1 cellular context compared by ENCODE assay signal in the genomic region with DNA sequence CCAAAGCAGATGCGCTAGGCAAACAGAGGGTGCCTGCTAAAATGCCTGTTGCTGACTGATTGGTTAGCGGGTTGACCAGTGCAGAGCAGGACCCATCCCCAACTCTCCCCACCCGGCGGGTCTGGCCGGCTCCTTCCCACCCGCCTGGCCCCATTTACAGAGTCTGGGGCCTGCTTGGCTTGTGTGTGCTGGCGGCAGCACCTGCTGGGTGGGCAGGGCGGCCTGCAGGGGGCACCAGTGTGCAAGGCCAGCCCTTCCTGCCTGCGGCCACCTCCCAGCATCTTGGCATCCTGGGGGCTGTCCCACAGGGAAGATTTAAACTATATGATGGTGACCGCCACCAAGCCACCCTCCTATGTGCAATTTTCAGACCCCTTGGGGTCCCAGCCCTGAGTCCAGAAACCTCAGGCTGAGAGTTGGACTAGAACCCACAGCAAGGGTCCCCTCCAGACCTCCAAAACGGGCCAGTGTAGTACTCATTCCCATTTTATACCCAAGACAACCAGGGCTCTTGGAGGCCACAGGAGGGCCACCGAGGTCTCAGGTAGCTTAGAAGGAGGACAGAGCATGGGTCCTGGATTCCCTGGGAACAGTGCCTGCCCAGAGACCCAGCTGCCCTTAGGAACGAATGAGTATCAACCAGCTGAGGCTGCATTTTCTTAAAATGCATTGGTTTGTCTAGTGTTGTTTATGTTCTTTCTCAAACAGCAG.
TF ChIP-seq lines count a peak whose summit lies in the region.

No MANE protein-coding gene starts in this region.

TF ChIP-seq in GM12878, 131 proteins besides CTCF, POLR2A, EP300 and RAD21 (continued from another document):
- TF ChIP-seq, protein P1, sequence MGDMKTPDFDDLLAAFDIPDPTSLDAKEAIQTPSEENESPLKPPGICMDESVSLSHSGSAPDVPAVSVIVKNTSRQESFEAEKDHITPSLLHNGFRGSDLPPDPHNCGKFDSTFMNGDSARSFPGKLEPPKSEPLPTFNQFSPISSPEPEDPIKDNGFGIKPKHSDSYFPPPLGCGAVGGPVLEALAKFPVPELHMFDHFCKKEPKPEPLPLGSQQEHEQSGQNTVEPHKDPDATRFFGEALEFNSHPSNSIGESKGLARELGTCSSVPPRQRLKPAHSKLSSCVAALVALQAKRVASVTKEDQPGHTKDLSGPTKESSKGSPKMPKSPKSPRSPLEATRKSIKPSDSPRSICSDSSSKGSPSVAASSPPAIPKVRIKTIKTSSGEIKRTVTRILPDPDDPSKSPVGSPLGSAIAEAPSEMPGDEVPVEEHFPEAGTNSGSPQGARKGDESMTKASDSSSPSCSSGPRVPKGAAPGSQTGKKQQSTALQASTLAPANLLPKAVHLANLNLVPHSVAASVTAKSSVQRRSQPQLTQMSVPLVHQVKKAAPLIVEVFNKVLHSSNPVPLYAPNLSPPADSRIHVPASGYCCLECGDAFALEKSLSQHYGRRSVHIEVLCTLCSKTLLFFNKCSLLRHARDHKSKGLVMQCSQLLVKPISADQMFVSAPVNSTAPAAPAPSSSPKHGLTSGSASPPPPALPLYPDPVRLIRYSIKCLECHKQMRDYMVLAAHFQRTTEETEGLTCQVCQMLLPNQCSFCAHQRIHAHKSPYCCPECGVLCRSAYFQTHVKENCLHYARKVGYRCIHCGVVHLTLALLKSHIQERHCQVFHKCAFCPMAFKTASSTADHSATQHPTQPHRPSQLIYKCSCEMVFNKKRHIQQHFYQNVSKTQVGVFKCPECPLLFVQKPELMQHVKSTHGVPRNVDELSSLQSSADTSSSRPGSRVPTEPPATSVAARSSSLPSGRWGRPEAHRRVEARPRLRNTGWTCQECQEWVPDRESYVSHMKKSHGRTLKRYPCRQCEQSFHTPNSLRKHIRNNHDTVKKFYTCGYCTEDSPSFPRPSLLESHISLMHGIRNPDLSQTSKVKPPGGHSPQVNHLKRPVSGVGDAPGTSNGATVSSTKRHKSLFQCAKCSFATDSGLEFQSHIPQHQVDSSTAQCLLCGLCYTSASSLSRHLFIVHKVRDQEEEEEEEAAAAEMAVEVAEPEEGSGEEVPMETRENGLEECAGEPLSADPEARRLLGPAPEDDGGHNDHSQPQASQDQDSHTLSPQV (IDR thresholded peaks at IDR 0.05) = no peak
- TF ChIP-seq CBFB (IDR thresholded peaks at IDR 0.05; ENCODE audit: low read depth) (peak; percentile 58; the same call in 1 of the 2 replicates), JUND (IDR thresholded peaks at IDR 0.05; ENCODE audit: low read depth, low read length) (no peak), YY1 (IDR thresholded peaks at IDR 0.05; ENCODE audit: low read depth, low read length) (peak; percentile 78; the same call in 1 of the 2 replicates), NFXL1 (IDR thresholded peaks at IDR 0.05; ENCODE audit: borderline replicate concordance) (no peak), BRCA1 (IDR thresholded peaks at IDR 0.05; ENCODE audit: low read depth, low read length) (no peak), MLLT1 (IDR thresholded peaks at IDR 0.05) (0 out of 2 replicates have a peak, but pooled peaks have one; percentile 12), RFX5 (IDR thresholded peaks at IDR 0.05; ENCODE audit: low read depth, low read length) (no peak), EED (IDR thresholded peaks at IDR 0.05; ENCODE audit: low read depth) (peak; percentile 35; the same call in 1 of the 2 replicates), GATAD2B (conservative IDR thresholded peaks at IDR 0.05; ENCODE audit: low read depth) (no peak; the same call in 1 of the 2 replicates), RB1 (IDR thresholded peaks at IDR 0.05; ENCODE audit: borderline replicate concordance) (peak; percentile 74; the same call in 1 of the 2 replicates), ZNF207 (IDR thresholded peaks at IDR 0.05; ENCODE audit: borderline replicate concordance) (peak; percentile 59; the same call in 1 of the 2 replicates), SMC3 (IDR thresholded peaks at IDR 0.05; ENCODE audit: borderline replicate concordance, low read length) (peak; percentile 95), POU2F2 (IDR thresholded peaks at IDR 0.05; ENCODE audit: borderline replicate concordance, low read depth, low read length) (no peak), SPI1 (IDR thresholded peaks at IDR 0.05; ENCODE audit: borderline replicate concordance, insufficient read depth, low read depth, low read length) (no peak), TCF12 (IDR thresholded peaks at IDR 0.05; ENCODE audit: low read depth, low read length) (peak; percentile 81), HDGF (IDR thresholded peaks at IDR 0.05) (peak; percentile 52; the same call in 1 of the 2 replicates), BACH1 (IDR thresholded peaks at IDR 0.05; ENCODE audit: borderline replicate concordance) (peak; percentile 64; the same call in 1 of the 2 replicates), HDAC6 (IDR thresholded peaks at IDR 0.05; ENCODE audit: unreplicated experiment) (no peak), BHLHE40 (IDR thresholded peaks at IDR 0.05; ENCODE audit: borderline replicate concordance in 1 of 2, low read depth in 2 of 2, low read length in 1 of 2) (peak; percentile 62 to 69; a peak in 3 of 4 replicates), SRF (IDR thresholded peaks at IDR 0.05; ENCODE audit: low read depth in 2 of 2, low read length in 2 of 2) (0 out of 4 replicates have a peak, but pooled peaks of 1 of the 2 experiments have one; percentile 33), SMARCA5 (IDR thresholded peaks at IDR 0.05) (peak; percentile 60; the same call in 1 of the 2 replicates), IRF4 (IDR thresholded peaks at IDR 0.05; ENCODE audit: low read depth, low read length) (0 out of 2 replicates have a peak, but pooled peaks have one; percentile 12), IKZF1 (conservative IDR thresholded peaks at IDR 0.05) (peak; percentile 79), CUX1 (IDR thresholded peaks at IDR 0.05; ENCODE audit: insufficient replicate concordance, low read depth, low read length) (no peak)
- TF ChIP-seq, protein P2, sequence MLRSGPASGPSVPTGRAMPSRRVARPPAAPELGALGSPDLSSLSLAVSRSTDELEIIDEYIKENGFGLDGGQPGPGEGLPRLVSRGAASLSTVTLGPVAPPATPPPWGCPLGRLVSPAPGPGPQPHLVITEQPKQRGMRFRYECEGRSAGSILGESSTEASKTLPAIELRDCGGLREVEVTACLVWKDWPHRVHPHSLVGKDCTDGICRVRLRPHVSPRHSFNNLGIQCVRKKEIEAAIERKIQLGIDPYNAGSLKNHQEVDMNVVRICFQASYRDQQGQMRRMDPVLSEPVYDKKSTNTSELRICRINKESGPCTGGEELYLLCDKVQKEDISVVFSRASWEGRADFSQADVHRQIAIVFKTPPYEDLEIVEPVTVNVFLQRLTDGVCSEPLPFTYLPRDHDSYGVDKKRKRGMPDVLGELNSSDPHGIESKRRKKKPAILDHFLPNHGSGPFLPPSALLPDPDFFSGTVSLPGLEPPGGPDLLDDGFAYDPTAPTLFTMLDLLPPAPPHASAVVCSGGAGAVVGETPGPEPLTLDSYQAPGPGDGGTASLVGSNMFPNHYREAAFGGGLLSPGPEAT (IDR thresholded peaks at IDR 0.05; ENCODE audit: low read depth) = 0 out of 2 replicates have a peak, but pooled peaks have one; percentile 13
